9 cellular contexts compared by ENCODE assay signal in the genomic region with DNA sequence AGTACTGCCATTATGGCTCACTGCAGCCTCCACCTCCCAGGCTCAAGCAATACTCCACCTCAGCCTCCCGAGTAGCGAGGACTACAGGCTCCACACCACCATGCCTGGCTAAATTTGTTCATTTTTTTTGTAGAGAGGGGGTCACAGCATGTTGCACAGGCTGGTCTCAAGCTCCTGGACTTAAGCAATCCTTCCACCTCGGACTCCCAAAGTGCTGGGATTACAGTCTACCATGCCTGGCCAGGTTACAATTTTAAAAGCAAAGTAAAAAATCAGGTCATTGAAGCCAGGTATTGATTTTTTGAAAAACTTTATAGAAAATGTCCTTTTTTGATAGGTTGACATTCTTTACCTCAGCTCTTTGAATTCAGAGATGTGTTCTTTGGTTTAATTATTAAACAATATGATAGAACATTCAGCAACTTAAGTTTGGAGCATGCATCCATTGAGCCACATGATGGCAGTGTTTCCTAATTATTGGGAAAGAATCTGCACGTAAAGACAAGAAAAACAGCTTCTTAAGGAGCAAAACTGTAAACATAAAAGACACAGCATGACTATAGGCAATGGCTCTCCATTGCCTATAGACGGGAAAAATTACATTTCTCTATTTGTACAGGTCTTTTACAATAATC. TPM values are rescaled to one million over a fixed set of nuclear protein-coding genes. Genes with fewer than 3 reads are reported as not detected.
DNase-seq lines count a peak whose midpoint lies in the region; ATAC-seq and TF ChIP-seq lines count a peak whose summit lies in the region.
"Had no signal": no experiment of that assay in that cellular context is flagged by ENCODE, and none has a peak within 500 bp of the region (broad histone marks: within the 10 kb centered on the region; RNA-seq: fewer than 3 reads in every experiment).

No MANE protein-coding gene starts in this region.

- no peak overlapping the region for H2BK5ac ChIP-seq in mesenchymal stem cell (ENCODE audit: low read depth, low read length, poor library complexity, severe bottlenecking)

- no peak overlapping the region for H3K23ac ChIP-seq in mesenchymal stem cell (ENCODE audit: low read length in 2 of 2)

- peak; percentile 73 to 95 (median 77) for TF ChIP-seq CTCF in transverse colon (IDR thresholded peaks at IDR 0.05)

- no peak overlapping the region for H2AK5ac ChIP-seq in mesenchymal stem cell (ENCODE audit: low read length, severe bottlenecking)

- peaks cover 18% of the 10 kb centered on the region for H3K4me1 Mint-ChIP-seq in T-helper 2 cell treated with Interferon-gamma antibody and Interleukin-4, amounts not matched to agents 5 μg/mL and 100 μg/mL, for 36 hours (ENCODE audit: low read depth)

- no peak overlapping the region for H2BK12ac ChIP-seq in mesenchymal stem cell (ENCODE audit: low read length in 2 of 2)

- H3K9me3 ChIP-seq in ectodermal cell (ENCODE audit: control insufficient read depth, low read length) (no peaks in the 10 kb centered on the region), mesenchymal stem cell (ENCODE audit: control insufficient read depth, low read length) (no peaks in the 10 kb centered on the region), transverse colon (no peaks in the 10 kb centered on the region)

- H2AFZ ChIP-seq in mesenchymal stem cell (ENCODE audit: low read depth, low read length) = no peak overlapping the region

- no peaks in the 10 kb centered on the region for H3K9me3 Mint-ChIP-seq in T-helper 2 cell treated with Interferon-gamma antibody and Interleukin-4, amounts not matched to agents 5 μg/mL and 100 μg/mL, for 36 hours

- peak overlapping the region; percentile 65 for H3K27ac Mint-ChIP-seq in T-helper 2 cell treated with Interferon-gamma antibody and Interleukin-4, amounts not matched to agents 5 μg/mL and 100 μg/mL, for 36 hours

- H3K79me1 ChIP-seq in mesenchymal stem cell (replicated peaks; ENCODE audit: low read length, poor library complexity, severe bottlenecking) = no peaks in the 10 kb centered on the region

- no peak overlapping the region for H3K9ac ChIP-seq in mesenchymal stem cell (ENCODE audit: low read length)

- 28 to 32% methylated on average over 5 of the region's 5 CpGs for WGBS in ectodermal cell, 2 experiments
- WGBS in mesenchymal stem cell = 44% methylated on average over 4 of the region's 5 CpGs
- WGBS in transverse colon (ENCODE audit: low coverage in 1 of 2), 2 donors = 28 to 34% methylated on average over 2 to 5 of the region's 5 CpGs

- no peak overlapping the region for H3K14ac ChIP-seq in mesenchymal stem cell (ENCODE audit: low read length in 2 of 2)

- no peak overlapping the region for H4K91ac ChIP-seq in mesenchymal stem cell (ENCODE audit: low read length)

- no peak overlapping the region for H2BK15ac ChIP-seq in mesenchymal stem cell (ENCODE audit: low read depth, poor library complexity, severe bottlenecking)

- TF ChIP-seq POLR2A in transverse colon (IDR thresholded peaks at IDR 0.05) = no peak

- no peak overlapping the region for H3K4ac ChIP-seq in mesenchymal stem cell (ENCODE audit: low read depth in 1 of 2, low read length in 2 of 2)

- peak overlapping the region; percentile 30 for H3K4me2 ChIP-seq in mesenchymal stem cell (ENCODE audit: low read length, poor library complexity, severe bottlenecking)

- in situ Hi-C loops in transverse colon (cut with MboI; ENCODE audit: low pct_ligation_motif_present in 1 of 4, low pct_unique_long_range_greater_than_20kb in 1 of 4, low sequenced_read_pairs in 3 of 4) = loop anchor here (5.0 to 25.0 kb wide), 4 partner anchors 92 to 292 kb away; a partner anchor contains a TSS

- peaks cover 32% of the 10 kb centered on the region for H3K4me1 ChIP-seq in ectodermal cell (ENCODE audit: control insufficient read depth, insufficient read depth, low read length)
- peaks cover 34% of the 10 kb centered on the region for H3K4me1 ChIP-seq in mesenchymal stem cell (ENCODE audit: control insufficient read depth, insufficient read depth, low read depth, low read length)
- H3K4me1 ChIP-seq in transverse colon = peaks cover 25 to 48% (median 37%) of the 10 kb centered on the region in 4 donors

- H3K36me3 Mint-ChIP-seq in T-helper 2 cell treated with Interferon-gamma antibody and Interleukin-4, amounts not matched to agents 5 μg/mL and 100 μg/mL, for 36 hours (ENCODE audit: low read depth) = no peaks in the 10 kb centered on the region

- no peak for ATAC-seq in HG02885 (IDR thresholded peaks at IDR 0.05; ENCODE audit: poor library complexity, unreplicated experiment)

- H2BK120ac ChIP-seq in mesenchymal stem cell (ENCODE audit: low read depth, low read length) = no peak overlapping the region

- H3K27ac ChIP-seq in ectodermal cell (ENCODE audit: insufficient read depth, low read depth, low read length, poor library complexity, severe bottlenecking) (no peak overlapping the region), mesenchymal stem cell (ENCODE audit: low read length, poor library complexity, severe bottlenecking) (no peak overlapping the region), transverse colon (peak overlapping the region; percentile 75 to 94 (median 82))

- H3K27me3 ChIP-seq in ectodermal cell (ENCODE audit: control insufficient read depth, insufficient read depth, low read length, poor library complexity, severe bottlenecking) (peaks cover 61% of the 10 kb centered on the region), mesenchymal stem cell (ENCODE audit: control insufficient read depth in 1 of 2, insufficient read depth in 1 of 2, low read length in 2 of 2) (peaks cover 46 to 67% of the 10 kb centered on the region in 2 experiments), transverse colon (peaks cover 17% of the 10 kb centered on the region)

- H3K18ac ChIP-seq in mesenchymal stem cell (ENCODE audit: low read depth in 1 of 2, low read length in 2 of 2) = no peak overlapping the region

- H4K8ac ChIP-seq in mesenchymal stem cell (ENCODE audit: low read length) = no peak overlapping the region

- DNase-seq in activated naive CD4-positive, alpha-beta T cell treated with Interleukin-2 at 50 U/mL for 16 hours = peak; percentile 38
- no peak for DNase-seq in activated naive CD4-positive, alpha-beta T cell treated with anti-CD3 and anti-CD28 coated beads, Interleukin-2, amount 50 U/mL, for 16 hours
- DNase-seq in NCI-H128 (lab: John Stamatoyannopoulos, UW; ENCODE audit: unreplicated experiment) (peak; percentile 26), mesenchymal stem cell (peak; percentile 85), transverse colon (peak; percentile 63)
- DNase-seq in T-helper 2 cell treated with Interferon-gamma antibody and Interleukin-4, amounts not matched to agents 5 μg/mL and 100 μg/mL, for 36 hours (ENCODE audit: low spot score) = no peak

- peaks cover 25% of the 10 kb centered on the region for H3K27me3 Mint-ChIP-seq in T-helper 2 cell treated with Interferon-gamma antibody and Interleukin-4, amounts not matched to agents 5 μg/mL and 100 μg/mL, for 36 hours (ENCODE audit: low read depth)

- H3K36me3 ChIP-seq in ectodermal cell (ENCODE audit: control insufficient read depth, insufficient read depth, low read length) (no peaks in the 10 kb centered on the region), mesenchymal stem cell (ENCODE audit: control insufficient read depth in 1 of 2, insufficient read depth in 2 of 2, low read depth in 1 of 2, low read length in 2 of 2) (no peaks in the 10 kb centered on the region), transverse colon (no peaks in the 10 kb centered on the region)

- intact Hi-C loops in transverse colon (cut with DNase I; ENCODE audit: low total_unique reads) = loop anchor here (10.0 kb wide), 1 partner anchor 539 kb away; a partner anchor contains a TSS

- peak overlapping the region; percentile 74 for H3K4me3 Mint-ChIP-seq in T-helper 2 cell treated with Interferon-gamma antibody and Interleukin-4, amounts not matched to agents 5 μg/mL and 100 μg/mL, for 36 hours

- H3K4me3 ChIP-seq in ectodermal cell (ENCODE audit: insufficient read depth, low read depth, low read length) (peak overlapping the region; percentile 37), mesenchymal stem cell (ENCODE audit: insufficient read depth in 1 of 2, low read depth in 1 of 2, low read length in 2 of 2) (no peak overlapping the region), transverse colon (peak overlapping the region in 3 of 4 donors; percentile 17 to 41 (median 21))

- TF ChIP-seq EP300 in transverse colon (IDR thresholded peaks at IDR 0.05; ENCODE audit: low read depth) = no peak

RNA-seq across cellular contexts. Expression of a gene that starts 1.7 kb away (rescaled TPM):
- polyA plus RNA-seq in ectodermal cell (2013, experiment 1 of 4) = 0.59 TPM
- 0.14 TPM for polyA plus RNA-seq in ectodermal cell (2013, experiment 2 of 4)
- polyA plus RNA-seq in ectodermal cell (2013, experiment 3 of 4) = 0.64 TPM
- 0.41 TPM for polyA plus RNA-seq in ectodermal cell (2013, experiment 4 of 4)
- polyA plus RNA-seq in mesenchymal stem cell (2013, experiment 1 of 2) = 0.21 TPM
- 0.30 TPM for polyA plus RNA-seq in mesenchymal stem cell (2013, experiment 2 of 2)
- total RNA-seq in transverse colon = 1 to 10 TPM in 2 of 4 donors, not detected in 2; 1.2 to 2.2 TPM
- total RNA-seq: skeletal muscle tissue had no signal

RNA-seq across cellular contexts. Expression of a gene that starts 9.8 kb away (rescaled TPM):
- polyA plus RNA-seq in ectodermal cell (2013, experiment 1 of 4) = 5.3 TPM
- polyA plus RNA-seq in ectodermal cell (2013, experiment 2 of 4) = 4.7 TPM
- polyA plus RNA-seq in ectodermal cell (2013, experiment 3 of 4) = 2.6 TPM
- 2.9 TPM for polyA plus RNA-seq in ectodermal cell (2013, experiment 4 of 4)
- polyA plus RNA-seq in mesenchymal stem cell (2013, experiment 1 of 2) = 8.4 TPM
- 8.0 TPM for polyA plus RNA-seq in mesenchymal stem cell (2013, experiment 2 of 2)
- 1 to 10 TPM in 3 of 4 donors, not detected in 1; 2.4 to 8.6 (median 3.5) TPM for total RNA-seq in transverse colon

RNA-seq across cellular contexts. Expression of a gene that starts 22.8 kb away (rescaled TPM):
- 6.3 TPM for polyA plus RNA-seq in ectodermal cell (2013, experiment 1 of 4)
- polyA plus RNA-seq in ectodermal cell (2013, experiment 2 of 4) = 2.7 TPM
- polyA plus RNA-seq in ectodermal cell (2013, experiment 3 of 4) = 2.5 TPM
- 2.6 TPM for polyA plus RNA-seq in ectodermal cell (2013, experiment 4 of 4)
- 0.01 TPM for polyA plus RNA-seq in mesenchymal stem cell (2013, experiment 1 of 2)
- polyA plus RNA-seq in mesenchymal stem cell (2013, experiment 2 of 2) = 0.04 TPM
- 1 to 10 TPM in 1 of 4 donors, under 1 TPM in 2, not detected in 1; 0.32 to 1.8 (median 0.82) TPM for total RNA-seq in transverse colon

RNA-seq across cellular contexts. Expression of a gene that starts 33.2 kb away (rescaled TPM):
- polyA plus RNA-seq in ectodermal cell (2013, experiment 1 of 4) = 188 TPM
- 200 TPM for polyA plus RNA-seq in ectodermal cell (2013, experiment 2 of 4)
- 152 TPM for polyA plus RNA-seq in ectodermal cell (2013, experiment 3 of 4)
- polyA plus RNA-seq in ectodermal cell (2013, experiment 4 of 4) = 170 TPM
- polyA plus RNA-seq in mesenchymal stem cell (2013, experiment 1 of 2) = 865 TPM
- 846 TPM for polyA plus RNA-seq in mesenchymal stem cell (2013, experiment 2 of 2)
- 100 to 1,000 TPM in 2 of 4 donors, 10 to 100 TPM in 2; 38.8 to 177 (median 118) TPM for total RNA-seq in transverse colon

RNA-seq across cellular contexts. Expression of a gene that starts 34.4 kb away (rescaled TPM):
- polyA plus RNA-seq in ectodermal cell (2013, experiment 1 of 4) = 1.6 TPM
- polyA plus RNA-seq in ectodermal cell (2013, experiment 2 of 4) = 0.46 TPM
- 0.64 TPM for polyA plus RNA-seq in ectodermal cell (2013, experiment 3 of 4)
- polyA plus RNA-seq in ectodermal cell (2013, experiment 4 of 4) = 0.53 TPM
- not detected for polyA plus RNA-seq in mesenchymal stem cell (2013, experiment 1 of 2)
- polyA plus RNA-seq in mesenchymal stem cell (2013, experiment 2 of 2) = not detected
- total RNA-seq in transverse colon = 1 to 10 TPM in 2 of 4 donors, not detected in 2; 6.3 to 7.0 TPM

Comparison
In these comparisons a context has a peak if more than half of its experiments do, and no peak if none do; other contexts are left out.
1. DNase-seq: peak in activated naive CD4-positive, alpha-beta T cell treated with Interleukin-2 at 50 U/mL for 16 hours (single experiment), NCI-H128 (single experiment), mesenchymal stem cell (single experiment) and transverse colon (single experiment); none in activated naive CD4-positive, alpha-beta T cell treated with anti-CD3 and anti-CD28 coated beads, Interleukin-2, amount 50 U/mL, for 16 hours (single experiment) and T-helper 2 cell treated with Interferon-gamma antibody and Interleukin-4, amounts not matched to agents 5 μg/mL and 100 μg/mL, for 36 hours (single experiment).
2. H3K27ac ChIP-seq: peak in transverse colon (4 of 4); none in ectodermal cell (single experiment) and mesenchymal stem cell (single experiment).
3. H3K4me3 ChIP-seq: peak in ectodermal cell (single experiment) and transverse colon (3 of 4); none in mesenchymal stem cell (0 of 2).